9 cellular contexts compared by ENCODE assay signal in the genomic region with DNA sequence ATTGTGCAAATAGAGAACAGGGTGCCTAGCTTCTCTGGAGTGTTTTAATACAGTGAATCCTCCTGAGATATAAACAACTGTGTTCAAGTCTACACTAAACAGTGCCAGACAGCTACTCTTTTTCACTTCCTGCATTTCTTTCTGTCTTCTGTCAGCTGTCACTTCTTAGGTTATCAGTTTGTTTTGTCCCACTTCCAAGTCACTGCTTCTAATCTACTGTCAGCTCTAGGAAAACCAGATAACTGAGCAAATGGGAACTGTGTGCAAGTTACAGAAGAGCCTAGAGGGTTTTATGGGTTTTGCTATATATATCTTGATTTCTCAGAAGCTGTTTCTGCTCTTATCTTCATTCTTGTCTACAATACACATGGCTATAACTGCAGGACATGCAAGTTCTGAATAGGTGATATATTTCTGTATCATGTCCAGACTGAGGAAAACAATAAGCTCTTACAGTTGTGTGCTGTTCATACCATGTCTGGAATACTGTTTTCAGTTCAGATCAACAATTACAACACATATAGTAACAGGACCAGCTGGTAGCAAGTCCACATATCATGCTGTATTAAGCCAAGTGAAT. TPM values are rescaled to one million over a fixed set of nuclear protein-coding genes. Genes with fewer than 3 reads are reported as not detected.
DNase-seq lines count a peak whose midpoint lies in the region; ATAC-seq and TF ChIP-seq lines count a peak whose summit lies in the region.
"Had no signal": no experiment of that assay in that cellular context is flagged by ENCODE, and none has a peak within 500 bp of the region (broad histone marks: within the 10 kb centered on the region; RNA-seq: fewer than 3 reads in every experiment).

No MANE protein-coding gene starts in this region.

- no peak for TF ChIP-seq CTCF in GM13977 (IDR thresholded peaks at IDR 0.05; ENCODE audit: extremely low read depth, insufficient read depth, missing control alignments)
- TF ChIP-seq CTCF in OCI-LY3 (IDR thresholded peaks at IDR 0.05; ENCODE audit: low read depth, low read length): no peak
- TF ChIP-seq CTCF in fibroblast of pulmonary artery (IDR thresholded peaks at IDR 0.05; ENCODE audit: low read length, missing control alignments): no peak

- peaks cover 72% of the 10 kb centered on the region for H4K20me1 ChIP-seq in OCI-LY3 (ENCODE audit: insufficient read depth, low read length)

- no peak overlapping the region for H3K23ac ChIP-seq in trophoblast cell (ENCODE audit: low read length)

- H3K4me1 ChIP-seq in OCI-LY3 (ENCODE audit: low read length) (peaks cover 51% of the 10 kb centered on the region), trophoblast cell (ENCODE audit: control insufficient read depth in 1 of 2, insufficient read depth in 2 of 2, low read length in 2 of 2) (peaks cover 0 to 6% of the 10 kb centered on the region in 2 experiments)

- in situ Hi-C loops in GM13977 (cut with MboI; ENCODE audit: low pct_unique_long_range_greater_than_20kb, low sequenced_read_pairs, unreplicated experiment): no loop called here

- H3K9ac ChIP-seq in OCI-LY3 (ENCODE audit: low read length) (no peak overlapping the region), trophoblast cell (ENCODE audit: low read length) (no peak overlapping the region)

- DNase-seq in GM13977 (ENCODE audit: low spot score) (peak; percentile 15), fibroblast of pulmonary artery (ENCODE audit: low read depth) (peak; percentile 45), trophoblast cell (peak in 1 of 2 donors; percentile 46), COLO668 (lab: John Stamatoyannopoulos, UW; ENCODE audit: unreplicated experiment) (no peak), KG1 (lab: John Stamatoyannopoulos, UW) (no peak)
- DNase-seq: NCI-H1436 had no signal

- H3K36me3 ChIP-seq in OCI-LY3 (replicated peaks; ENCODE audit: low read depth, low read length) (peaks cover 55% of the 10 kb centered on the region), trophoblast cell (ENCODE audit: control insufficient read depth in 1 of 2, insufficient read depth in 2 of 2, low read length in 2 of 2) (peaks cover 7% of the 10 kb centered on the region in 2 experiments)

- H3K4me3 ChIP-seq in OCI-LY3 (ENCODE audit: low read length): no peak overlapping the region
- H3K4me3 ChIP-seq in fibroblast of pulmonary artery (replicated peaks; ENCODE audit: low read depth, low read length): no peak overlapping the region
- H3K4me3 ChIP-seq in trophoblast cell (ENCODE audit: low read depth, low read length): no peak overlapping the region

- no peak overlapping the region for H2BK120ac ChIP-seq in trophoblast cell (ENCODE audit: insufficient read depth, low read length, poor library complexity)

- H2AFZ ChIP-seq in OCI-LY3 (ENCODE audit: low read depth, low read length) (no peak overlapping the region), trophoblast cell (ENCODE audit: insufficient read depth, low read length, poor library complexity) (no peak overlapping the region)

- no peak overlapping the region for H2AK5ac ChIP-seq in trophoblast cell (ENCODE audit: low read length)

- H3K79me2 ChIP-seq in OCI-LY3 (ENCODE audit: low read length) (peaks cover 100% of the 10 kb centered on the region), trophoblast cell (ENCODE audit: control insufficient read depth, insufficient read depth, low read length, poor library complexity) (peaks cover 6% of the 10 kb centered on the region)

- no peaks in the 10 kb centered on the region for H3K27me3 ChIP-seq in OCI-LY3 (ENCODE audit: low read depth, low read length)
- no peaks in the 10 kb centered on the region for H3K27me3 ChIP-seq in trophoblast cell (ENCODE audit: insufficient read depth, low read length)

- no peak overlapping the region for H3K14ac ChIP-seq in trophoblast cell (ENCODE audit: low read length)

- H3K27ac ChIP-seq in OCI-LY3 (ENCODE audit: low read length): peak overlapping the region; percentile 46
- H3K27ac ChIP-seq in trophoblast cell (ENCODE audit: low read depth, low read length): peak overlapping the region; percentile 94

- no peak overlapping the region for H2BK12ac ChIP-seq in trophoblast cell (ENCODE audit: low read length)

- ATAC-seq in GM21619 (IDR thresholded peaks at IDR 0.05; ENCODE audit: unreplicated experiment): no peak
- ATAC-seq in HG03469 (IDR thresholded peaks at IDR 0.05; ENCODE audit: unreplicated experiment): no peak

- no peak overlapping the region for H3K4ac ChIP-seq in trophoblast cell (ENCODE audit: low read depth, low read length)

- H3K18ac ChIP-seq in trophoblast cell (ENCODE audit: low read length): no peak overlapping the region

- H4K12ac ChIP-seq in trophoblast cell (ENCODE audit: low read depth, low read length): no peak overlapping the region

- H3K9me3 ChIP-seq in OCI-LY3 (ENCODE audit: insufficient read depth, low read length) (no peaks in the 10 kb centered on the region), trophoblast cell (ENCODE audit: insufficient read depth, low read depth, low read length) (no peaks in the 10 kb centered on the region)

- peak overlapping the region; percentile 18 for H3K4me2 ChIP-seq in OCI-LY3 (ENCODE audit: low read length)
- H3K4me2 ChIP-seq in trophoblast cell (ENCODE audit: low read length): peak overlapping the region; percentile 34

- no peak overlapping the region for H4K91ac ChIP-seq in trophoblast cell (ENCODE audit: low read depth, low read length)

- peaks cover 4% of the 10 kb centered on the region for H3K79me1 ChIP-seq in trophoblast cell (ENCODE audit: low read length)

- H2BK5ac ChIP-seq in trophoblast cell (ENCODE audit: low read depth, low read length, poor library complexity): peak overlapping the region; percentile 60

- no peak overlapping the region for H4K8ac ChIP-seq in trophoblast cell (ENCODE audit: low read depth, low read length)

RNA-seq across cellular contexts. Expression of gene PITPNB, which starts 5.8 kb away (rescaled TPM):
- 109 and 112 TPM in 2 replicates for polyA plus RNA-seq in trophoblast cell (2013)

Comparison
In these comparisons a context has a peak if more than half of its experiments do, and no peak if none do; other contexts are left out.
1. DNase-seq: peak in GM13977 (single experiment) and fibroblast of pulmonary artery (single experiment); none in COLO668 (single experiment) and KG1 (single experiment).